25 cellular contexts compared by ENCODE assay signal in genomic region chr10:92851003-92851402, GRCh38.
"Had no signal": no experiment of that assay in that cellular context is flagged by ENCODE, and none has a peak within 500 bp of the region (broad histone marks: within the 10 kb centered on the region; RNA-seq: fewer than 3 reads in every experiment).

No MANE protein-coding gene starts in this region.

- H3K27me3 ChIP-seq: colonic mucosa, gastrocnemius medialis, heart right ventricle, left lung had no signal

- H3K4me3 Mint-ChIP-seq: dendritic cell treated with granulocyte-macrophage colony-stimulating factor and Interleukin-4, amounts not matched to agents 40 ng/mL and 50 ng/mL, for 4 days; effector memory CD8-positive, alpha-beta T cell; endodermal cell; memory B cell had no signal

- H3K4me1 ChIP-seq: colonic mucosa had no signal

- DNase-seq: colonic mucosa; cortex of kidney; effector CD8-positive, alpha-beta T cell; effector memory CD8-positive, alpha-beta T cell; endodermal cell; erythroblast; esophagus squamous epithelium; foreskin fibroblast; foreskin melanocyte; gastrocnemius medialis; glutamatergic neuron; head of caudate nucleus; heart right ventricle; hippocampal formation; left cardiac atrium; left lung; left ventricle myocardium superior; lower lobe of right lung; mesendoderm; midbrain; naive thymus-derived CD4-positive, alpha-beta T cell had no signal

- H3K9me3 ChIP-seq: colonic mucosa, esophagus squamous epithelium, gastrocnemius medialis, left lung, lower lobe of right lung had no signal

- H3K27ac Mint-ChIP-seq: dendritic cell treated with granulocyte-macrophage colony-stimulating factor and Interleukin-4, amounts not matched to agents 40 ng/mL and 50 ng/mL, for 4 days; effector memory CD8-positive, alpha-beta T cell; endodermal cell; memory B cell; naive thymus-derived CD4-positive, alpha-beta T cell had no signal

- H3K9me3 Mint-ChIP-seq: dendritic cell treated with granulocyte-macrophage colony-stimulating factor and Interleukin-4, amounts not matched to agents 40 ng/mL and 50 ng/mL, for 4 days; effector memory CD8-positive, alpha-beta T cell; endodermal cell; memory B cell had no signal

- H3K4me3 ChIP-seq: colonic mucosa, esophagus squamous epithelium, gastrocnemius medialis, heart right ventricle, left lung, lower lobe of right lung had no signal

- H3K36me3 ChIP-seq: colonic mucosa, esophagus squamous epithelium, gastrocnemius medialis, heart right ventricle, left lung, lower lobe of right lung had no signal

- H3K27ac ChIP-seq: colonic mucosa, epithelial cell of prostate, esophagus squamous epithelium, gastrocnemius medialis, heart right ventricle, left lung, lower lobe of right lung had no signal

- ATAC-seq: effector memory CD8-positive, alpha-beta T cell; esophagus mucosa; gastrocnemius medialis; heart right ventricle; left cardiac atrium; left lung; left ventricle myocardium superior; lower lobe of right lung; naive thymus-derived CD4-positive, alpha-beta T cell had no signal

- H3K27me3 Mint-ChIP-seq: dendritic cell treated with granulocyte-macrophage colony-stimulating factor and Interleukin-4, amounts not matched to agents 40 ng/mL and 50 ng/mL, for 4 days; effector memory CD8-positive, alpha-beta T cell; memory B cell; naive thymus-derived CD4-positive, alpha-beta T cell had no signal
